8 cellular contexts compared by ENCODE assay signal in genomic region chr9:96383165-96383939, GRCh38. TPM values are rescaled to one million over a fixed set of nuclear protein-coding genes. Genes with fewer than 3 reads are reported as not detected.
DNase-seq lines count a peak whose midpoint lies in the region; ATAC-seq, FAIRE-seq and TF ChIP-seq lines count a peak whose summit lies in the region.

Gene SLC35D2 (minus strand): TSS chr9:96383711. CDS start chr9:96383634, 77 bp downstream.

- peak within 1 kb of the TSS; percentile 88 for H3K4me2 ChIP-seq in endothelial cell of umbilical vein (ENCODE audit: insufficient read depth, low read length)

- ATAC-seq in HG02798 (IDR thresholded peaks at IDR 0.05; ENCODE audit: poor library complexity, unreplicated experiment) (peak; percentile 68), HG03342 (IDR thresholded peaks at IDR 0.05; ENCODE audit: unreplicated experiment) (no peak), GM18870 (IDR thresholded peaks at IDR 0.05; ENCODE audit: unreplicated experiment) (no peak)

- H3K9me1 ChIP-seq in endothelial cell of umbilical vein (replicated peaks; ENCODE audit: control insufficient read depth, extremely low read depth, insufficient read depth, low read length): no peaks in the 10 kb centered on the region

- peak; percentile 68 for TF ChIP-seq POLR2A in endothelial cell of umbilical vein (IDR thresholded peaks at IDR 0.05; ENCODE audit: low read depth, low read length)

- DNase-seq in EH (ENCODE audit: low read depth) (peak; percentile 74), endothelial cell of umbilical vein (ENCODE audit: low read depth, low spot score) (peak; percentile 57), lung microvascular endothelial cell (ENCODE audit: low read depth in 2 of 2) (peak; percentile 64 to 69)
- DNase-seq in activated CD4-positive, CD25-positive, alpha-beta regulatory T cell treated with anti-CD3 and anti-CD28 coated beads, Interleukin-2, amount 50 U/mL, for 72 hours: peak; percentile 39

- no peak for TF ChIP-seq CTCF in endothelial cell of umbilical vein (IDR thresholded peaks at IDR 0.05; ENCODE audit: extremely low read depth in 1 of 2, insufficient read depth in 1 of 2, low read depth in 1 of 2, low read length in 2 of 2)

- H3K4me3 ChIP-seq in endothelial cell of umbilical vein (replicated peaks in 1 of 3; ENCODE audit: insufficient read depth in 1 of 3, low read depth in 1 of 3, low read length in 3 of 3) (peak within 1 kb of the TSS; percentile 68 to 83 (median 69)), stomach smooth muscle (ENCODE audit: low read length in 2 of 2) (peak within 1 kb of the TSS; percentile 74 to 82)

- peak; percentile 77 for FAIRE-seq in endothelial cell of umbilical vein (lab: Jason Lieb, UNC)

- no peaks in the 10 kb centered on the region for H4K20me1 ChIP-seq in endothelial cell of umbilical vein (replicated peaks; ENCODE audit: control insufficient read depth, extremely low read depth, insufficient read depth, low read length)

- dilution Hi-C loops in endothelial cell of umbilical vein (cut with MboI; ENCODE audit: extremely low pct_ligation_motif_present, low sequenced_read_pairs): no loop called here

- H3K9ac ChIP-seq in endothelial cell of umbilical vein (replicated peaks; ENCODE audit: extremely low read depth, insufficient read depth, low read length) (peak within 1 kb of the TSS; percentile 81), stomach smooth muscle (ENCODE audit: low read length in 2 of 2) (peak within 1 kb of the TSS; percentile 69 to 74)

- no peaks in the 10 kb centered on the region for H3K9me3 ChIP-seq in endothelial cell of umbilical vein (replicated peaks; ENCODE audit: control insufficient read depth, insufficient read depth, low read length)
- H3K9me3 ChIP-seq in stomach smooth muscle (ENCODE audit: control insufficient read depth in 2 of 2, low read length in 2 of 2): no peaks in the 10 kb centered on the region

- peaks cover 30% of the 10 kb centered on the region for H3K79me2 ChIP-seq in endothelial cell of umbilical vein (ENCODE audit: control insufficient read depth, insufficient read depth, low read length)

- BruUV-seq in endothelial cell of umbilical vein (replicated peaks; lab: Mats Ljungman, UMichigan): no TSS peak

- peak within 1 kb of the TSS; percentile 56 for H2AFZ ChIP-seq in endothelial cell of umbilical vein (ENCODE audit: low read depth, low read length)

- POLR2A ChIA-PET in endothelial cell of umbilical vein (lab: Charles Lee): no interaction called here

- CTCF ChIA-PET in endothelial cell of umbilical vein (lab: Charles Lee): interaction anchor here (0.5 to 2.2 kb wide), 3 partner anchors 39 to 284 kb away, joined by 3 to 13 read pairs (median 3); no protein-coding TSS in a partner anchor

- peaks cover 0 to 2% of the 10 kb centered on the region in 2 experiments for H3K36me3 ChIP-seq in endothelial cell of umbilical vein (ENCODE audit: control insufficient read depth in 2 of 2, extremely low read depth in 1 of 2, insufficient read depth in 2 of 2, low read length in 2 of 2)
- H3K36me3 ChIP-seq in stomach smooth muscle (ENCODE audit: control insufficient read depth in 2 of 2, insufficient read depth in 2 of 2, low read length in 2 of 2): no peaks in the 10 kb centered on the region

- intact Hi-C loops in endothelial cell of umbilical vein (cut with micrococcal nuclease): loop anchor here (1.0 to 2.0 kb wide), 4 partner anchors 35 to 67 kb away; partner anchors contain the start of genes HABP4 and ZNF367

- H3K27ac ChIP-seq in endothelial cell of umbilical vein (ENCODE audit: insufficient read depth, low read depth, low read length) (peak within 1 kb of the TSS; percentile 66), stomach smooth muscle (ENCODE audit: low read length) (peak within 1 kb of the TSS; percentile 64)

- peaks cover 18% of the 10 kb centered on the region for H3K4me1 ChIP-seq in endothelial cell of umbilical vein (ENCODE audit: control insufficient read depth, extremely low read depth, insufficient read depth, low read length)
- peaks cover 15% of the 10 kb centered on the region for H3K4me1 ChIP-seq in stomach smooth muscle (ENCODE audit: control insufficient read depth, insufficient read depth, low read length)

- no peaks in the 10 kb centered on the region for H3K27me3 ChIP-seq in endothelial cell of umbilical vein (ENCODE audit: control insufficient read depth in 2 of 2, insufficient read depth in 2 of 2, low read length in 2 of 2)
- H3K27me3 ChIP-seq in stomach smooth muscle (ENCODE audit: control insufficient read depth in 1 of 2, insufficient read depth in 2 of 2, low read length in 2 of 2): no peaks in the 10 kb centered on the region

TF ChIP-seq in endothelial cell of umbilical vein, 7 proteins besides CTCF, POLR2A, EP300 and RAD21:
- no peak for TF ChIP-seq FOS (IDR thresholded peaks at IDR 0.05; ENCODE audit: borderline replicate concordance, insufficient read depth, low read length)
- no peak for TF ChIP-seq JUN (IDR thresholded peaks at IDR 0.05; ENCODE audit: borderline replicate concordance, insufficient read depth, insufficient read length, low read depth)
- peak; percentile 81 for TF ChIP-seq POLR2AphosphoS5 (IDR thresholded peaks at IDR 0.05; ENCODE audit: insufficient read depth, low read depth, low read length)
- no peak for TF ChIP-seq EZH2 (IDR thresholded peaks at IDR 0.05; ENCODE audit: borderline replicate concordance, low read depth, low read length, severe bottlenecking)

RNA-seq across cellular contexts. Expression of gene SLC35D2, which starts in this region (rescaled TPM):
- total RNA-seq in endothelial cell of umbilical vein (28.4 and 29.9 TPM in 2 replicates), lung microvascular endothelial cell (20.0 and 24.4 TPM in 2 replicates)
- 15.6 and 21.1 TPM in 2 replicates for polyA plus RNA-seq in endothelial cell of umbilical vein
- polyA plus RNA-seq in endothelial cell of umbilical vein (2011; cell fraction: cytosol; rRNA removed): 24.1 and 24.2 TPM in 2 replicates
- polyA plus RNA-seq in endothelial cell of umbilical vein (2011; cell fraction: nucleus; rRNA removed): 22.2 and 23.3 TPM in 2 replicates
- polyA plus RNA-seq in endothelial cell of umbilical vein (2012): 33.7 and 37.9 TPM in 2 replicates
- polyA minus RNA-seq in endothelial cell of umbilical vein: 11.1 and 16.6 TPM in 2 replicates
- 5.9 TPM for polyA minus RNA-seq in endothelial cell of umbilical vein (2011; cell fraction: cytosol; rRNA and poly(A)+ RNA removed)
- 12.8 and 15.9 TPM in 2 replicates for polyA minus RNA-seq in endothelial cell of umbilical vein (2011; cell fraction: nucleus; rRNA and poly(A)+ RNA removed)
